Comparison of ENCODE assay signal across 11 cellular contexts in the genomic region with DNA sequence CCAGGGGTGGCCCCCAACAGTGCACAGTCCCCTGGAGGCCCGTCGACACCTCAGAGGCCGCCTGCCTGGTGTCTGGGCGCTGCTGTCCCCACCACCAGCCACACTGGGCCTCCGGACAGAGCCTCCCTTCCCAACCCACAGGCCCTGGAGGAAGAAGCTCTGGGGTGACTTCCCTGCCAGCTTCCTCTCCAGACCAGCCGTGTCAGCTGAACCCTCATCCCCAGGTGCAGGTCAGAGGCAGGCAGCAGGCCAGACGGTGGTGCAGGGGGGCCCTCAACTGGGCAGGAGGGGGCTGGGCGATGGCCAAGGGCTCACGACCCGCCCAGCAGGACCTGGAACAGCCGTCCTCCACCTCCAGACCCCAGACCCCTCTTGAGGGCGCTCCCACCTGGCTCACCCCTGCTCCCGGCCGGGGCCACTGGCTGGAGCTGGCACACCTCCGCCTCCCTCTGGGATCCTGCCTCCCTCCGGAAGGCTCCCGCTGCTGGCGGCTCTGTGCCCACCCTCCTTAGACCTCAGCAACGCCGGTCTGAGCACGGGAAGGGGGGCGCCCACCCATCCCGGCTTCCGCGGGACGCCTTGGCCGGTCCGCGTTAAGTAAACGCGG. TPM values are rescaled to one million over a fixed set of nuclear protein-coding genes. Genes with fewer than 3 reads are reported as not detected.
DNase-seq lines count a peak whose midpoint lies in the region; ATAC-seq and TF ChIP-seq lines count a peak whose summit lies in the region.
"Had no signal": no experiment of that assay in that cellular context is flagged by ENCODE, and none has a peak within 500 bp of the region (broad histone marks: within the 10 kb centered on the region; RNA-seq: fewer than 3 reads in every experiment).

No MANE protein-coding gene starts in this region.

- H3K27me3 ChIP-seq in kidney epithelial cell (ENCODE audit: control insufficient read depth, insufficient read depth, low read length) (peaks cover 17% of the 10 kb centered on the region), aorta (ENCODE audit: control insufficient read depth in 1 of 2, insufficient read depth in 2 of 2, low read length in 1 of 2) (no peaks in the 10 kb centered on the region)

- 31 to 35% methylated on average over 27 to 31 of the region's 31 CpGs for WGBS in aorta, 2 donors

- H3K9me3 Mint-ChIP-seq in activated T-helper 1 cell treated with anti-CD3 and anti-CD28 coated beads, Interleukin-12 subunit alpha, Interleukin-12 subunit beta, Interleukin-2, Interleukin-4 antibody, amounts not matched to agents 30 ng/mL and 10 ng/mL and 1 ng/mL, durations not matched to agents 14 hours and 24 hours and 36 hours = no peaks in the 10 kb centered on the region

- no peak for TF ChIP-seq CTCF in kidney epithelial cell (IDR thresholded peaks at IDR 0.05; ENCODE audit: insufficient read depth, low read length, poor library complexity, severe bottlenecking)

- peaks cover 9% of the 10 kb centered on the region for H3K36me3 Mint-ChIP-seq in activated T-helper 1 cell treated with anti-CD3 and anti-CD28 coated beads, Interleukin-12 subunit alpha, Interleukin-12 subunit beta, Interleukin-2, Interleukin-4 antibody, amounts not matched to agents 30 ng/mL and 10 ng/mL and 1 ng/mL, durations not matched to agents 14 hours and 24 hours and 36 hours (ENCODE audit: low read depth)

- H3K9me3 ChIP-seq in aorta (ENCODE audit: control insufficient read depth, low read length) = no peaks in the 10 kb centered on the region

- peak overlapping the region; percentile 48 for H3K27ac Mint-ChIP-seq in activated T-helper 1 cell treated with anti-CD3 and anti-CD28 coated beads, Interleukin-12 subunit alpha, Interleukin-12 subunit beta, Interleukin-2, Interleukin-4 antibody, amounts not matched to agents 30 ng/mL and 10 ng/mL and 1 ng/mL, durations not matched to agents 14 hours and 24 hours and 36 hours

- intact Hi-C loops in Right ventricle myocardium inferior (cut with DNase I) (no loop called here), left ventricle myocardium superior (cut with micrococcal nuclease) (no loop called here), aorta (cut with DNase I) (no loop called here)
- intact Hi-C loops in activated T-helper 1 cell treated with anti-CD3 and anti-CD28 coated beads, Interleukin-12 subunit alpha, Interleukin-12 subunit beta, Interleukin-2, Interleukin-4 antibody, amounts not matched to agents 30 ng/mL and 10 ng/mL and 1 ng/mL, durations not matched to agents 14 hours and 24 hours and 36 hours (cut with micrococcal nuclease) = loop anchor here (5.0 kb wide), 3 partner anchors 46 to 101 kb away; partner anchors contain the start of genes ACAP3 and PUSL1

- peak overlapping the region; percentile 22 for H3K4me3 ChIP-seq in kidney epithelial cell (ENCODE audit: low read depth, low read length)
- no peak overlapping the region for H3K4me3 ChIP-seq in aorta (ENCODE audit: low read length in 2 of 2)
- H3K4me3 ChIP-seq: SK-N-MC had no signal

- ATAC-seq in Right ventricle myocardium inferior (no peak), left ventricle myocardium superior (no peak), aorta (ENCODE audit: low FRiP score) (no peak)

- peak overlapping the region; percentile 86 for H3K4me3 Mint-ChIP-seq in activated T-helper 1 cell treated with anti-CD3 and anti-CD28 coated beads, Interleukin-12 subunit alpha, Interleukin-12 subunit beta, Interleukin-2, Interleukin-4 antibody, amounts not matched to agents 30 ng/mL and 10 ng/mL and 1 ng/mL, durations not matched to agents 14 hours and 24 hours and 36 hours

- DNase-seq in Right ventricle myocardium inferior (ENCODE audit: missing footprints) (peak; percentile 53), left ventricle myocardium superior (no peak), kidney epithelial cell (ENCODE audit: low read depth) (no peak), aorta (peak; percentile 40 to 67), SHP77 treated with DMSO at 0.1 percent for 48 hours (lab: John Stamatoyannopoulos, UW) (no peak), GM19240 (ENCODE audit: insufficient read length, low spot score) (no peak), NCI-H2171 treated with DMSO at 0.1 percent for 48 hours (lab: John Stamatoyannopoulos, UW) (no peak)
- no peak for DNase-seq in activated T-helper 1 cell treated with anti-CD3 and anti-CD28 coated beads, Interleukin-12 subunit alpha, Interleukin-12 subunit beta, Interleukin-2, Interleukin-4 antibody, amounts not matched to agents 30 ng/mL and 10 ng/mL and 1 ng/mL, durations not matched to agents 14 hours and 24 hours and 36 hours (ENCODE audit: low spot score)
- DNase-seq: anterior cingulate cortex had no signal

- H3K4me1 Mint-ChIP-seq in activated T-helper 1 cell treated with anti-CD3 and anti-CD28 coated beads, Interleukin-12 subunit alpha, Interleukin-12 subunit beta, Interleukin-2, Interleukin-4 antibody, amounts not matched to agents 30 ng/mL and 10 ng/mL and 1 ng/mL, durations not matched to agents 14 hours and 24 hours and 36 hours (ENCODE audit: low read depth) = peaks cover 24% of the 10 kb centered on the region

- no peaks in the 10 kb centered on the region for H3K27me3 Mint-ChIP-seq in activated T-helper 1 cell treated with anti-CD3 and anti-CD28 coated beads, Interleukin-12 subunit alpha, Interleukin-12 subunit beta, Interleukin-2, Interleukin-4 antibody, amounts not matched to agents 30 ng/mL and 10 ng/mL and 1 ng/mL, durations not matched to agents 14 hours and 24 hours and 36 hours (ENCODE audit: insufficient read depth)

- no peaks in the 10 kb centered on the region for H3K36me3 ChIP-seq in kidney epithelial cell (ENCODE audit: control insufficient read depth, insufficient read depth, low read length)
- no peaks in the 10 kb centered on the region for H3K36me3 ChIP-seq in aorta (ENCODE audit: control insufficient read depth in 1 of 2, insufficient read depth in 2 of 2, low read length in 1 of 2)

- H3K27ac ChIP-seq in aorta (ENCODE audit: low read depth in 1 of 2, low read length in 2 of 2) = no peak overlapping the region
- H3K27ac ChIP-seq: SK-N-MC had no signal

- H3K4me1 ChIP-seq in aorta (ENCODE audit: control insufficient read depth in 1 of 2, insufficient read depth in 2 of 2, low read length in 2 of 2) = no peaks in the 10 kb centered on the region

RNA-seq across cellular contexts. Expression of gene TNFRSF18, which starts 0.5 kb away (rescaled TPM):
- total RNA-seq in Right ventricle myocardium inferior = not detected
- total RNA-seq in left ventricle myocardium superior = 0.32 TPM
- 350 and 356 TPM in 2 replicates for total RNA-seq in activated T-helper 1 cell treated with anti-CD3 and anti-CD28 coated beads, Interleukin-12 subunit alpha, Interleukin-12 subunit beta, Interleukin-2, Interleukin-4 antibody, amounts not matched to agents 30 ng/mL and 10 ng/mL and 1 ng/mL, durations not matched to agents 14 hours and 24 hours and 36 hours
- total RNA-seq in kidney epithelial cell = 0.67 and 2.1 TPM in 2 replicates
- total RNA-seq in aorta = 1 to 10 TPM; 1.0 to 1.1 TPM
- 1 to 10 TPM in 1 of 2 donors, not detected in 1; 1.3 TPM for polyA plus RNA-seq in aorta
- total RNA-seq: HT-29 had no signal

RNA-seq across cellular contexts. Expression of gene TNFRSF4, which starts 8.1 kb away (rescaled TPM):
- total RNA-seq in Right ventricle myocardium inferior (1.4 TPM), left ventricle myocardium superior (2.3 TPM), kidney epithelial cell (0.25 and 3.6 TPM in 2 replicates), aorta (1 to 10 TPM; 1.6 to 3.5 TPM)
- total RNA-seq in activated T-helper 1 cell treated with anti-CD3 and anti-CD28 coated beads, Interleukin-12 subunit alpha, Interleukin-12 subunit beta, Interleukin-2, Interleukin-4 antibody, amounts not matched to agents 30 ng/mL and 10 ng/mL and 1 ng/mL, durations not matched to agents 14 hours and 24 hours and 36 hours = 788 and 811 TPM in 2 replicates
- 1 to 10 TPM in 1 of 2 donors, not detected in 1; 1.0 TPM for polyA plus RNA-seq in aorta
- total RNA-seq: HT-29 had no signal

RNA-seq across cellular contexts. Expression of gene SDF4, which starts 25.9 kb away (rescaled TPM):
- total RNA-seq in Right ventricle myocardium inferior (125 TPM), left ventricle myocardium superior (117 TPM), kidney epithelial cell (146 and 153 TPM in 2 replicates), aorta (100 to 1,000 TPM; 138 to 140 TPM)
- total RNA-seq in activated T-helper 1 cell treated with anti-CD3 and anti-CD28 coated beads, Interleukin-12 subunit alpha, Interleukin-12 subunit beta, Interleukin-2, Interleukin-4 antibody, amounts not matched to agents 30 ng/mL and 10 ng/mL and 1 ng/mL, durations not matched to agents 14 hours and 24 hours and 36 hours = 202 TPM in 2 replicates
- polyA plus RNA-seq in aorta = 100 to 1,000 TPM in 1 of 2 donors, 10 to 100 TPM in 1; 73.3 to 158 TPM

RNA-seq across cellular contexts. Expression of gene B3GALT6, which starts 26.2 kb away (rescaled TPM):
- total RNA-seq in Right ventricle myocardium inferior (8.3 TPM), left ventricle myocardium superior (7.5 TPM), kidney epithelial cell (43.7 and 48.6 TPM in 2 replicates), aorta (10 to 100 TPM; 11.3 to 12.8 TPM)
- 45.9 and 46.3 TPM in 2 replicates for total RNA-seq in activated T-helper 1 cell treated with anti-CD3 and anti-CD28 coated beads, Interleukin-12 subunit alpha, Interleukin-12 subunit beta, Interleukin-2, Interleukin-4 antibody, amounts not matched to agents 30 ng/mL and 10 ng/mL and 1 ng/mL, durations not matched to agents 14 hours and 24 hours and 36 hours
- polyA plus RNA-seq in aorta = 1 to 10 TPM; 2.5 to 9.3 TPM

RNA-seq across cellular contexts. Expression of gene TTLL10, which starts 32.2 kb away (rescaled TPM):
- 0.24 TPM for total RNA-seq in Right ventricle myocardium inferior
- total RNA-seq in left ventricle myocardium superior = not detected
- total RNA-seq in activated T-helper 1 cell treated with anti-CD3 and anti-CD28 coated beads, Interleukin-12 subunit alpha, Interleukin-12 subunit beta, Interleukin-2, Interleukin-4 antibody, amounts not matched to agents 30 ng/mL and 10 ng/mL and 1 ng/mL, durations not matched to agents 14 hours and 24 hours and 36 hours = 0.10 and 0.15 TPM in 2 replicates
- 0.27 TPM in 1 of 2 replicates, not detected in the other for total RNA-seq in kidney epithelial cell
- total RNA-seq in aorta = under 1 TPM in 1 of 2 donors, not detected in 1; 0.15 TPM
- not detected for polyA plus RNA-seq in aorta

Comparison
In these comparisons a context has a peak if more than half of its experiments do, and no peak if none do; other contexts are left out.
1. DNase-seq: peak in Right ventricle myocardium inferior (single experiment) and aorta (2 of 2); none in left ventricle myocardium superior (single experiment), activated T-helper 1 cell treated with anti-CD3 and anti-CD28 coated beads, Interleukin-12 subunit alpha, Interleukin-12 subunit beta, Interleukin-2, Interleukin-4 antibody, amounts not matched to agents 30 ng/mL and 10 ng/mL and 1 ng/mL, durations not matched to agents 14 hours and 24 hours and 36 hours (single experiment), kidney epithelial cell (single experiment), SHP77 treated with DMSO at 0.1 percent for 48 hours (single experiment), GM19240 (single experiment) and NCI-H2171 treated with DMSO at 0.1 percent for 48 hours (single experiment).
2. RNA of gene TNFRSF18, which starts 0.5 kb away (total RNA-seq): 350 to 356 TPM in activated T-helper 1 cell treated with anti-CD3 and anti-CD28 coated beads, Interleukin-12 subunit alpha, Interleukin-12 subunit beta, Interleukin-2, Interleukin-4 antibody, amounts not matched to agents 30 ng/mL and 10 ng/mL and 1 ng/mL, durations not matched to agents 14 hours and 24 hours and 36 hours; 1.0 to 1.1 TPM in aorta, 0.67 to 2.1 TPM in kidney epithelial cell, 0.32 TPM in left ventricle myocardium superior (single experiment) and not detected in Right ventricle myocardium inferior (single experiment); every median in the first group is over 100 times any median in the second.
3. RNA of gene TNFRSF4, which starts 8.1 kb away (total RNA-seq): 788 to 811 TPM in activated T-helper 1 cell treated with anti-CD3 and anti-CD28 coated beads, Interleukin-12 subunit alpha, Interleukin-12 subunit beta, Interleukin-2, Interleukin-4 antibody, amounts not matched to agents 30 ng/mL and 10 ng/mL and 1 ng/mL, durations not matched to agents 14 hours and 24 hours and 36 hours; 1.6 to 3.5 TPM in aorta, 2.3 TPM in left ventricle myocardium superior (single experiment), 1.4 TPM in Right ventricle myocardium inferior (single experiment) and 0.25 to 3.6 TPM in kidney epithelial cell; every median in the first group is over 100 times any median in the second.